ENCODE assay signal across 1 cellular context in genomic region chr2:227325056-227325823, GRCh38.
A peak's percentile ranks its signal among the peaks of the same experiment; 100 is the strongest.
TF ChIP-seq lines count a peak whose summit lies in the region.

A gene with protein sequence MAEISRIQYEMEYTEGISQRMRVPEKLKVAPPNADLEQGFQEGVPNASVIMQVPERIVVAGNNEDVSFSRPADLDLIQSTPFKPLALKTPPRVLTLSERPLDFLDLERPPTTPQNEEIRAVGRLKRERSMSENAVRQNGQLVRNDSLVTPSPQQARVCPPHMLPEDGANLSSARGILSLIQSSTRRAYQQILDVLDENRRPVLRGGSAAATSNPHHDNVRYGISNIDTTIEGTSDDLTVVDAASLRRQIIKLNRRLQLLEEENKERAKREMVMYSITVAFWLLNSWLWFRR (plus strand): TSS chr2:227325251. CDS start chr2:227330666, 5,415 bp downstream.

TF ChIP-seq in WTC11, 78 proteins besides CTCF, POLR2A, EP300 and RAD21 (continued from another document):
- TF ChIP-seq, protein P1, sequence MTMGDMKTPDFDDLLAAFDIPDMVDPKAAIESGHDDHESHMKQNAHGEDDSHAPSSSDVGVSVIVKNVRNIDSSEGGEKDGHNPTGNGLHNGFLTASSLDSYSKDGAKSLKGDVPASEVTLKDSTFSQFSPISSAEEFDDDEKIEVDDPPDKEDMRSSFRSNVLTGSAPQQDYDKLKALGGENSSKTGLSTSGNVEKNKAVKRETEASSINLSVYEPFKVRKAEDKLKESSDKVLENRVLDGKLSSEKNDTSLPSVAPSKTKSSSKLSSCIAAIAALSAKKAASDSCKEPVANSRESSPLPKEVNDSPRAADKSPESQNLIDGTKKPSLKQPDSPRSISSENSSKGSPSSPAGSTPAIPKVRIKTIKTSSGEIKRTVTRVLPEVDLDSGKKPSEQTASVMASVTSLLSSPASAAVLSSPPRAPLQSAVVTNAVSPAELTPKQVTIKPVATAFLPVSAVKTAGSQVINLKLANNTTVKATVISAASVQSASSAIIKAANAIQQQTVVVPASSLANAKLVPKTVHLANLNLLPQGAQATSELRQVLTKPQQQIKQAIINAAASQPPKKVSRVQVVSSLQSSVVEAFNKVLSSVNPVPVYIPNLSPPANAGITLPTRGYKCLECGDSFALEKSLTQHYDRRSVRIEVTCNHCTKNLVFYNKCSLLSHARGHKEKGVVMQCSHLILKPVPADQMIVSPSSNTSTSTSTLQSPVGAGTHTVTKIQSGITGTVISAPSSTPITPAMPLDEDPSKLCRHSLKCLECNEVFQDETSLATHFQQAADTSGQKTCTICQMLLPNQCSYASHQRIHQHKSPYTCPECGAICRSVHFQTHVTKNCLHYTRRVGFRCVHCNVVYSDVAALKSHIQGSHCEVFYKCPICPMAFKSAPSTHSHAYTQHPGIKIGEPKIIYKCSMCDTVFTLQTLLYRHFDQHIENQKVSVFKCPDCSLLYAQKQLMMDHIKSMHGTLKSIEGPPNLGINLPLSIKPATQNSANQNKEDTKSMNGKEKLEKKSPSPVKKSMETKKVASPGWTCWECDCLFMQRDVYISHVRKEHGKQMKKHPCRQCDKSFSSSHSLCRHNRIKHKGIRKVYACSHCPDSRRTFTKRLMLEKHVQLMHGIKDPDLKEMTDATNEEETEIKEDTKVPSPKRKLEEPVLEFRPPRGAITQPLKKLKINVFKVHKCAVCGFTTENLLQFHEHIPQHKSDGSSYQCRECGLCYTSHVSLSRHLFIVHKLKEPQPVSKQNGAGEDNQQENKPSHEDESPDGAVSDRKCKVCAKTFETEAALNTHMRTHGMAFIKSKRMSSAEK (CRISPR knock-in tag; IDR thresholded peaks at IDR 0.05; ENCODE audit: borderline replicate concordance): peak; percentile 84; the same call in 1 of the 2 replicates
- 0 out of 2 replicates have a peak, but pooled peaks have one; percentile 74 for TF ChIP-seq KAT7 (CRISPR knock-in tag; IDR thresholded peaks at IDR 0.05; ENCODE audit: borderline replicate concordance)
- peak; percentile 82; the same call in 1 of the 2 replicates for TF ChIP-seq MYBL2 (CRISPR knock-in tag; IDR thresholded peaks at IDR 0.05)
- peak; percentile 88 for TF ChIP-seq MAX (CRISPR knock-in tag; IDR thresholded peaks at IDR 0.05)
- TF ChIP-seq MLX (CRISPR knock-in tag; IDR thresholded peaks at IDR 0.05): no peak
TF ChIP-seq in WTC11: peak in this region for 31.
